ENCODE assay signal across 9 cellular contexts in genomic region chr12:58917699-58918334, GRCh38. TPM values are rescaled to one million over a fixed set of nuclear protein-coding genes. Genes with fewer than 3 reads are reported as not detected.
DNase-seq lines count a peak whose midpoint lies in the region; ATAC-seq and TF ChIP-seq lines count a peak whose summit lies in the region.
"Had no signal": no experiment of that assay in that cellular context is flagged by ENCODE, and none has a peak within 500 bp of the region (broad histone marks: within the 10 kb centered on the region; RNA-seq: fewer than 3 reads in every experiment).

No MANE protein-coding gene starts in this region.

- POLR2A ChIA-PET in BJ (lab: Charles Lee), result interaction anchor here (0.6 kb wide), 1 partner anchor 135 kb away, joined by 4 read pairs; no protein-coding TSS in a partner anchor

- peak overlapping the region; percentile 98 for H3K4me3 ChIP-seq in BJ (ENCODE audit: low read depth, low read length)
- H3K4me3 ChIP-seq in esophagus muscularis mucosa, result peak overlapping the region; percentile 84 to 95 (median 90)
- peak overlapping the region; percentile 90 for H3K4me3 ChIP-seq in osteoblast (ENCODE audit: insufficient read depth, low read length)

- intact Hi-C loops in esophagus muscularis mucosa (cut with DNase I), result loop anchor here (10.0 kb wide), 1 partner anchor 383 kb away; no protein-coding TSS in a partner anchor

- no peak overlapping the region for H3K27ac Mint-ChIP-seq in stimulated activated naive CD8-positive, alpha-beta T cell treated with anti-CD3 and anti-CD28 coated beads, Interleukin-15, amount 100 ng/mL, for 72 hours
- no peak overlapping the region for H3K27ac Mint-ChIP-seq in activated T-cell treated with anti-CD3 and anti-CD28 coated beads, Interleukin-2, amount 50 U/mL, for 24 hours

- peak overlapping the region; percentile 85 for H3K4me2 ChIP-seq in osteoblast (ENCODE audit: insufficient read depth, low read length)

- WGBS in esophagus muscularis mucosa, result 17% methylated on average over 4 of the region's 4 CpGs

- H3K27me3 ChIP-seq in BJ (ENCODE audit: control insufficient read depth, insufficient read depth, low read length) (no peaks in the 10 kb centered on the region), esophagus muscularis mucosa (no peaks in the 10 kb centered on the region), osteoblast (ENCODE audit: insufficient read depth, low read length) (no peaks in the 10 kb centered on the region)

- no peak overlapping the region for H3K4me3 Mint-ChIP-seq in stimulated activated naive CD8-positive, alpha-beta T cell treated with anti-CD3 and anti-CD28 coated beads, Interleukin-15, amount 100 ng/mL, for 72 hours
- H3K4me3 Mint-ChIP-seq in activated T-cell treated with anti-CD3 and anti-CD28 coated beads, Interleukin-2, amount 50 U/mL, for 24 hours, result no peak overlapping the region

- TF ChIP-seq CTCF in BJ (IDR thresholded peaks at IDR 0.05; ENCODE audit: insufficient read depth, low read depth, low read length) (no peak), esophagus muscularis mucosa (IDR thresholded peaks at IDR 0.05) (no peak), osteoblast (IDR thresholded peaks at IDR 0.05; ENCODE audit: extremely low read depth, low read depth, low read length) (no peak)

- peaks cover 11% of the 10 kb centered on the region for H3K4me1 Mint-ChIP-seq in stimulated activated naive CD8-positive, alpha-beta T cell treated with anti-CD3 and anti-CD28 coated beads, Interleukin-15, amount 100 ng/mL, for 72 hours
- H3K4me1 Mint-ChIP-seq in activated T-cell treated with anti-CD3 and anti-CD28 coated beads, Interleukin-2, amount 50 U/mL, for 24 hours (ENCODE audit: low read depth), result peaks cover 12% of the 10 kb centered on the region

- H3K4me1 ChIP-seq in esophagus muscularis mucosa (peaks cover 38 to 52% (median 48%) of the 10 kb centered on the region in 4 donors), osteoblast (ENCODE audit: insufficient read depth, low read length) (peaks cover 41% of the 10 kb centered on the region)

- no peaks in the 10 kb centered on the region for H3K36me3 Mint-ChIP-seq in activated T-cell treated with anti-CD3 and anti-CD28 coated beads, Interleukin-2, amount 50 U/mL, for 24 hours (ENCODE audit: low read depth)

- no peak for TF ChIP-seq POLR2A in esophagus muscularis mucosa (IDR thresholded peaks at IDR 0.05; ENCODE audit: low read depth)

- H3K27me3 Mint-ChIP-seq in stimulated activated naive CD8-positive, alpha-beta T cell treated with anti-CD3 and anti-CD28 coated beads, Interleukin-15, amount 100 ng/mL, for 72 hours, result peaks cover 50% of the 10 kb centered on the region
- H3K27me3 Mint-ChIP-seq in activated T-cell treated with anti-CD3 and anti-CD28 coated beads, Interleukin-2, amount 50 U/mL, for 24 hours, result peaks cover 43% of the 10 kb centered on the region

- DNase-seq in BJ (ENCODE audit: low read depth), result no peak
- DNase-seq in NCI-H1417 treated with DMSO at 0.1 percent for 48 hours (lab: John Stamatoyannopoulos, UW), result peak; percentile 32
- no peak for DNase-seq in esophagus muscularis mucosa (ENCODE audit: extremely low spot score)
- no peak for DNase-seq in osteoblast (ENCODE audit: insufficient read length, low spot score, missing footprints)
- no peak for DNase-seq in stimulated activated naive CD8-positive, alpha-beta T cell treated with anti-CD3 and anti-CD28 coated beads, Interleukin-15, amount 100 ng/mL, for 72 hours
- no peak for DNase-seq in activated T-cell treated with anti-CD3 and anti-CD28 coated beads, Interleukin-2, amount 50 U/mL, for 24 hours
- DNase-seq: islet precursor cell had no signal

- CTCF ChIA-PET in BJ (lab: Yijun Ruan, JAX), result interaction anchor here (0.6 to 2.9 kb wide), 2 partner anchors 377 to 535 kb away, joined by 3 to 13 read pairs; no protein-coding TSS in a partner anchor

- peak overlapping the region; percentile 4 for H2AFZ ChIP-seq in osteoblast (ENCODE audit: low read length)

- no peaks in the 10 kb centered on the region for H4K20me1 ChIP-seq in osteoblast (ENCODE audit: insufficient read depth, low read length)

- H3K9me3 Mint-ChIP-seq in stimulated activated naive CD8-positive, alpha-beta T cell treated with anti-CD3 and anti-CD28 coated beads, Interleukin-15, amount 100 ng/mL, for 72 hours, result peaks cover 3 to 5% of the 10 kb centered on the region in 2 donors
- no peaks in the 10 kb centered on the region for H3K9me3 Mint-ChIP-seq in activated T-cell treated with anti-CD3 and anti-CD28 coated beads, Interleukin-2, amount 50 U/mL, for 24 hours

- TF ChIP-seq EP300 in esophagus muscularis mucosa (IDR thresholded peaks at IDR 0.05), result no peak

- peaks cover under 1% of the 10 kb centered on the region; the same call in 1 of the 2 replicates for H3K36me3 ChIP-seq in BJ (ENCODE audit: control insufficient read depth, insufficient read depth, low read length)
- H3K36me3 ChIP-seq in esophagus muscularis mucosa, result peaks cover 0 to 11% (median 5%) of the 10 kb centered on the region in 4 donors
- H3K36me3 ChIP-seq in osteoblast (ENCODE audit: insufficient read depth, low read length), result peaks cover 8% of the 10 kb centered on the region

- peaks cover 68% of the 10 kb centered on the region for H3K79me2 ChIP-seq in osteoblast (ENCODE audit: insufficient read depth, low read length)

- H3K9me3 ChIP-seq in esophagus muscularis mucosa, result no peaks in the 10 kb centered on the region
- no peaks in the 10 kb centered on the region for H3K9me3 ChIP-seq in osteoblast (ENCODE audit: low read depth, low read length)

- H3K27ac ChIP-seq in esophagus muscularis mucosa (replicated peaks in 1 of 4) (peak overlapping the region; percentile 97 to 99 (median 97)), osteoblast (ENCODE audit: low read depth, low read length) (peak overlapping the region; percentile 84)

- ATAC-seq in HG02884 (IDR thresholded peaks at IDR 0.05; ENCODE audit: unreplicated experiment) (no peak), GM18909 (IDR thresholded peaks at IDR 0.05; ENCODE audit: poor library complexity, unreplicated experiment) (no peak)
- no peak for ATAC-seq in stimulated activated naive CD8-positive, alpha-beta T cell treated with anti-CD3 and anti-CD28 coated beads, Interleukin-15, amount 100 ng/mL, for 72 hours

RNA-seq across cellular contexts. Expression of gene LRIG3, which starts 2.5 kb away (rescaled TPM):
- 33.9 and 34.6 TPM in 2 replicates for polyA plus RNA-seq in BJ (2011; rRNA removed)
- polyA minus RNA-seq in BJ (2011; rRNA and poly(A)+ RNA removed), result 68.7 and 77.4 TPM in 2 replicates
- total RNA-seq in esophagus muscularis mucosa, result 10 to 100 TPM; 42.4 to 56.5 (median 50.4) TPM
- 85.0 and 96.1 TPM in 2 replicates for total RNA-seq in osteoblast
